Comparison of ENCODE assay signal across 8 cellular contexts in the genomic region with DNA sequence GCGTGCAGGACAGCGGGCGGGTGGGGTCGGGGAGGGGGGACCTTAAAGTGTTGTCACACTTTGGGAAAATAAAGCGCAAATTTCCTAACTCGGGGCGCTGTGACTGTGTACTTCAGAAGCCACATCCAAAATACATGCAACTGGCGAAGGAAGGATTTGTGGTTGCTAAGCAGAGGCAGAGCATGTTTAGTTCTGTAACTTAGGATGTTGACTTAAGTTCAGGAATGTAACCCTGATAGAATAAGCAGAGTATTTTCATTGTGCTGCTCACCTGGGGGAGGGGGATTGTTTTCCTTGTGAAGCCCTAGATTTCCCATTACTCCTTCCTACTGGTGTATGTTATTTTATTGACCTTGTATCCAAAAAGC. TPM values are rescaled to one million over a fixed set of nuclear protein-coding genes. Genes with fewer than 3 reads are reported as not detected.
A peak's percentile ranks its signal among the peaks of the same experiment; 100 is the strongest.
DNase-seq lines count a peak whose midpoint lies in the region; ATAC-seq and TF ChIP-seq lines count a peak whose summit lies in the region.

No MANE protein-coding gene starts in this region.

- intact Hi-C loops in left colon (cut with DNase I, micrococcal nuclease) (loop anchor here (5.0 to 10.0 kb wide), 3 partner anchors 110 to 212 kb away; no protein-coding TSS in a partner anchor), testis (cut with DNase I; ENCODE audit: low total_unique reads) (no loop called here)

- H3K27me3 ChIP-seq in BE2C (no peaks in the 10 kb centered on the region), brain microvascular endothelial cell (replicated peaks) (no peaks in the 10 kb centered on the region), testis (no peaks in the 10 kb centered on the region)

- H3K9me3 ChIP-seq in BE2C (no peaks in the 10 kb centered on the region), testis (no peaks in the 10 kb centered on the region)

- TF ChIP-seq POLR2A in testis (IDR thresholded peaks at IDR 0.05): no peak

- WGBS in testis, 2 donors: 0 to 2% methylated on average over 8 of the region's 8 CpGs

- H3K36me3 ChIP-seq in BE2C (no peaks in the 10 kb centered on the region), brain microvascular endothelial cell (replicated peaks) (no peaks in the 10 kb centered on the region), testis (ENCODE audit: low read depth, missing control alignments) (no peaks in the 10 kb centered on the region)

- TF ChIP-seq CTCF in BE2C (IDR thresholded peaks at IDR 0.05; ENCODE audit: low read depth, low read length) (no peak), brain microvascular endothelial cell (IDR thresholded peaks at IDR 0.05; ENCODE audit: low read depth, low read length, missing control alignments) (no peak), testis (IDR thresholded peaks at IDR 0.05) (no peak)

- CTCF ChIA-PET in HEK293T (lab: Yijun Ruan, JAX): interaction anchor here (0.5 to 1.9 kb wide), 4 partner anchors 10 to 211 kb away, joined by 4 to 6 read pairs (median 6); no protein-coding TSS in a partner anchor

- POLR2A ChIA-PET in HEK293T (lab: Yijun Ruan, JAX): no interaction called here

- H3K27ac ChIP-seq in brain microvascular endothelial cell (peak overlapping the region; percentile 41), testis (peak overlapping the region; percentile 63 to 94)

- H3K4me1 ChIP-seq in BE2C (peaks cover 18% of the 10 kb centered on the region), testis (peaks cover 35% of the 10 kb centered on the region)

- ATAC-seq in left colon (peak; percentile 8), GM21786 (IDR thresholded peaks at IDR 0.05; ENCODE audit: unreplicated experiment) (no peak), GM18873 (IDR thresholded peaks at IDR 0.05; ENCODE audit: low FRiP score, unreplicated experiment) (no peak)

- in situ Hi-C loops in brain microvascular endothelial cell (cut with HindIII; ENCODE audit: low pct_ligation_motif_present, low sequenced_read_pairs): no loop called here

- DNase-seq in BE2C: no peak
- DNase-seq in HuH-7.5 (ENCODE audit: low spot score): peak; percentile 47
- DNase-seq in brain microvascular endothelial cell: peak; percentile 56
- DNase-seq in left colon: no peak
- no peak for DNase-seq in testis
- no peak for DNase-seq in HEK293T (ENCODE audit: extremely low spot score)

- H3K4me3 ChIP-seq in BE2C (ENCODE audit: low read depth, low read length): peak overlapping the region; percentile 41
- peak overlapping the region; percentile 54 for H3K4me3 ChIP-seq in brain microvascular endothelial cell (ENCODE audit: low read depth, low read length)
- peak overlapping the region; percentile 57 to 74 for H3K4me3 ChIP-seq in testis

TF ChIP-seq in HEK293T, 16 proteins besides CTCF, POLR2A, EP300 and RAD21:
- TF ChIP-seq SUZ12 (IDR thresholded peaks at IDR 0.05) (no peak), HDGF (IDR thresholded peaks at IDR 0.05; ENCODE audit: borderline replicate concordance) (no peak), ELF4 (IDR thresholded peaks at IDR 0.05) (no peak), L3MBTL2 (conservative IDR thresholded peaks at IDR 0.05) (no peak), FOXK2 (IDR thresholded peaks at IDR 0.05) (no peak), CTBP1 (IDR thresholded peaks at IDR 0.05; ENCODE audit: borderline replicate concordance) (no peak), TARDBP (IDR thresholded peaks at IDR 0.05) (no peak), FOXA1 (IDR thresholded peaks at IDR 0.05) (no peak), BHLHE40 (IDR thresholded peaks at IDR 0.05; ENCODE audit: borderline replicate concordance) (no peak), LEF1 (IDR thresholded peaks at IDR 0.05; ENCODE audit: borderline replicate concordance) (no peak), FOXM1 (IDR thresholded peaks at IDR 0.05; ENCODE audit: borderline replicate concordance) (no peak), ZNF384 (IDR thresholded peaks at IDR 0.05) (no peak), ARNT (IDR thresholded peaks at IDR 0.05) (no peak), SP1 (IDR thresholded peaks at IDR 0.05) (no peak), NFRKB (IDR thresholded peaks at IDR 0.05) (no peak)
- TF ChIP-seq, protein P1, sequence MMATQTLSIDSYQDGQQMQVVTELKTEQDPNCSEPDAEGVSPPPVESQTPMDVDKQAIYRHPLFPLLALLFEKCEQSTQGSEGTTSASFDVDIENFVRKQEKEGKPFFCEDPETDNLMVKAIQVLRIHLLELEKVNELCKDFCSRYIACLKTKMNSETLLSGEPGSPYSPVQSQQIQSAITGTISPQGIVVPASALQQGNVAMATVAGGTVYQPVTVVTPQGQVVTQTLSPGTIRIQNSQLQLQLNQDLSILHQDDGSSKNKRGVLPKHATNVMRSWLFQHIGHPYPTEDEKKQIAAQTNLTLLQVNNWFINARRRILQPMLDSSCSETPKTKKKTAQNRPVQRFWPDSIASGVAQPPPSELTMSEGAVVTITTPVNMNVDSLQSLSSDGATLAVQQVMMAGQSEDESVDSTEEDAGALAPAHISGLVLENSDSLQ (IDR thresholded peaks at IDR 0.05): no peak

RNA-seq across cellular contexts. Expression of a gene that starts 0.5 kb away (rescaled TPM):
- polyA plus RNA-seq in BE2C (2012; ENCODE audit: insufficient read depth, insufficient read length, low read depth): 22.9 TPM
- total RNA-seq in left colon (10 to 100 TPM; 31.6 to 48.0 TPM), testis (100 to 1,000 TPM; 109 to 125 TPM)
- polyA plus RNA-seq in testis (ENCODE audit: insufficient read depth, low read depth, low replicate concordance): 36.9 TPM

RNA-seq across cellular contexts. Expression of a gene that starts 47.0 kb away (rescaled TPM):
- 9.7 TPM for polyA plus RNA-seq in BE2C (2012; ENCODE audit: insufficient read depth, insufficient read length, low read depth)
- total RNA-seq in left colon: 10 to 100 TPM; 15.6 to 18.0 TPM
- total RNA-seq in testis: 10 to 100 TPM; 25.8 to 27.6 TPM
- 47.9 TPM for polyA plus RNA-seq in testis (ENCODE audit: insufficient read depth, low read depth, low replicate concordance)

RNA-seq across cellular contexts. Expression of a gene that starts 56.9 kb away (rescaled TPM):
- 18.0 TPM for polyA plus RNA-seq in BE2C (2012; ENCODE audit: insufficient read depth, insufficient read length, low read depth)
- total RNA-seq in left colon: 10 to 100 TPM; 13.2 to 14.4 TPM
- total RNA-seq in testis: 10 to 100 TPM; 13.1 to 14.2 TPM
- 9.7 TPM for polyA plus RNA-seq in testis (ENCODE audit: insufficient read depth, low read depth, low replicate concordance)

Comparison
In these comparisons a context has a peak if more than half of its experiments do, and no peak if none do; other contexts are left out.
1. DNase-seq: peak in HuH-7.5 (single experiment) and brain microvascular endothelial cell (single experiment); none in BE2C (single experiment), left colon (0 of 2), testis (single experiment) and HEK293T (single experiment).
2. Peak in every context shown above with its lines, with median percentiles within 50 percentile points of each other: H3K4me3 ChIP-seq.